In the genomic region with DNA sequence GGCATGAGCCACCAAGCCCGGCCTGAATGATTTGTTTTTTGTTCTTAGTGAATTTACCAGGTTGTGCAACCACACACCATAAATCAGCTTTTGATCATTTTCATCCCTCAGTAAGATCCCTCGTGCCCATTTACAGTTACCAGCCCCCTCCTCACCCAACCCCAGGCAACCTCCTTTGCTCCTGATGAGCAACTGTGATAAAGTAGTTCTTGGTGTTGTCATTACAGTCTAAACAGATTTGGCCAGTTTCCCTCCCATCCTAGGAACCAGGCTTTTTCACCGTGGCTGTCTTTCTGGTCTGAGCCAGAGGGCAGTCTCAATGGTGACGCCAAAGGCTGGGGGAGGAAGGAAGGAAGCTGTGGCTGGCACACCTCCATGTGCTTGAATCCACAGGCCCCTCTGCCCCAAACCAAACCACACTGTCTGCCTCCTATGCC, we compare ENCODE assay signal across 9 cellular contexts.
A peak's percentile ranks its signal among the peaks of the same experiment; 100 is the strongest.
DNase-seq lines count a peak whose midpoint lies in the region; ATAC-seq, FAIRE-seq and TF ChIP-seq lines count a peak whose summit lies in the region.
"Had no signal": no experiment of that assay in that cellular context is flagged by ENCODE, and none has a peak within 500 bp of the region (broad histone marks: within the 10 kb centered on the region; RNA-seq: fewer than 3 reads in every experiment).

No MANE protein-coding gene starts in this region.

- no peak overlapping the region for H2BK5ac ChIP-seq in H1 (ENCODE audit: low read depth, low read length)

- ATAC-seq in HG02571 (IDR thresholded peaks at IDR 0.05; ENCODE audit: unreplicated experiment): no peak

- no peak overlapping the region for H2BK120ac ChIP-seq in H1 (replicated peaks; ENCODE audit: low read depth, low read length)

- H3K4me1 ChIP-seq in HEK293 (ENCODE audit: control insufficient read depth, insufficient read depth, low read length) (no peaks in the 10 kb centered on the region), H1 (replicated peaks in 1 of 4; ENCODE audit: control insufficient read depth in 3 of 4, insufficient read depth in 4 of 4, low read length in 3 of 4) (peaks cover 0 to 11% (median 4%) of the 10 kb centered on the region in 4 experiments; a peak in 2 of 7 replicates), skeletal muscle satellite cell (ENCODE audit: control insufficient read depth, insufficient read depth, low read length) (peaks cover 65% of the 10 kb centered on the region)

- in situ Hi-C loops in GM13977 (cut with MboI; ENCODE audit: low pct_unique_long_range_greater_than_20kb, low sequenced_read_pairs, unreplicated experiment): no loop called here

- H3K27ac ChIP-seq in HEK293 (ENCODE audit: extremely low read depth, low read depth, low read length) (no peak overlapping the region), H1 (ENCODE audit: low read depth, low read length) (no peak overlapping the region)

- no peaks in the 10 kb centered on the region for H3K23me2 ChIP-seq in H1 (ENCODE audit: low read depth, low read length)

- no peak overlapping the region; the same call in 1 of the 2 replicates for H2AK5ac ChIP-seq in H1 (ENCODE audit: low read depth, low read length)

- H4K8ac ChIP-seq in H1 (ENCODE audit: extremely low read depth, insufficient read depth, low read length): no peak overlapping the region

- no peak overlapping the region for H3K23ac ChIP-seq in H1 (ENCODE audit: insufficient read length)

- H2BK15ac ChIP-seq in H1 (ENCODE audit: low read length): no peak overlapping the region

- no peak overlapping the region for H2AFZ ChIP-seq in H1 (ENCODE audit: low read length)

- no peak overlapping the region; the same call in 1 of the 2 replicates for H2BK12ac ChIP-seq in H1 (ENCODE audit: low read depth, low read length)

- H3K79me2 ChIP-seq in H1 (ENCODE audit: control insufficient read depth in 1 of 2, insufficient read depth in 2 of 2, low read length in 2 of 2): no peaks in the 10 kb centered on the region

- no peak for TF ChIP-seq POLR2A in H1 (IDR thresholded peaks at IDR 0.05; ENCODE audit: control extremely low read depth in 1 of 2, low read depth in 2 of 2, low read length in 2 of 2)

- DNase-seq in H1 (ENCODE audit: low read depth in 1 of 2, low spot score in 2 of 2) (no peak), cerebellum (ENCODE audit: low spot score) (no peak), GM13977 (ENCODE audit: low spot score) (no peak)
- no peak for DNase-seq in activated T-helper 2 cell treated with anti-CD3 and anti-CD28 coated beads, Interferon-gamma antibody, Interleukin-2, Interleukin-4, amounts not matched to agents 10 μg/mL and 5 μg/mL and 100 μg/mL, durations not matched to agents 14 hours and 24 hours and 36 hours (ENCODE audit: low spot score)
- DNase-seq: SHP77 treated with DMSO at 0.1 percent for 48 hours had no signal

- H3K9me3 ChIP-seq in HEK293 (ENCODE audit: control insufficient read depth, insufficient read depth, low read depth, low read length) (no peaks in the 10 kb centered on the region), H1 (ENCODE audit: insufficient read depth in 2 of 2, low read depth in 1 of 2, low read length in 1 of 2) (no peaks in the 10 kb centered on the region), skeletal muscle satellite cell (replicated peaks; ENCODE audit: low read length) (no peaks in the 10 kb centered on the region)

- H3K4me2 ChIP-seq in H1 (ENCODE audit: insufficient read depth in 1 of 2, low read depth in 2 of 2, low read length in 2 of 2): no peak overlapping the region
- peak overlapping the region; percentile 29 for H3K4me2 ChIP-seq in skeletal muscle satellite cell (ENCODE audit: low read length)

- H3K27me3 Mint-ChIP-seq in T-helper 1 cell treated with Interleukin-12 subunit alpha and Interleukin-12 subunit beta and Interleukin-4 antibody, amounts not matched to agents 30 μg/mL and 1 μg/mL, for 36 hours (ENCODE audit: low read depth): no peaks in the 10 kb centered on the region
- no peaks in the 10 kb centered on the region for H3K27me3 Mint-ChIP-seq in activated T-helper 2 cell treated with anti-CD3 and anti-CD28 coated beads, Interferon-gamma antibody, Interleukin-2, Interleukin-4, amounts not matched to agents 10 μg/mL and 5 μg/mL and 100 μg/mL, durations not matched to agents 14 hours and 24 hours and 36 hours (ENCODE audit: low read depth)

- H3K9ac ChIP-seq in H1 (replicated peaks in 1 of 4; ENCODE audit: extremely low read depth in 1 of 4, low read depth in 3 of 4, low read length in 3 of 4) (no peak overlapping the region), skeletal muscle satellite cell (ENCODE audit: low read depth, low read length) (peak overlapping the region; percentile 27)

- intact Hi-C loops in activated T-helper 2 cell treated with anti-CD3 and anti-CD28 coated beads, Interferon-gamma antibody, Interleukin-2, Interleukin-4, amounts not matched to agents 10 μg/mL and 5 μg/mL and 100 μg/mL, durations not matched to agents 14 hours and 24 hours and 36 hours (cut with micrococcal nuclease): loop anchor here (1.0 kb wide), 1 partner anchor 21 kb away; no protein-coding TSS in a partner anchor

- H3K18ac ChIP-seq in H1 (ENCODE audit: extremely low read depth, low read length): peak overlapping the region; percentile 54; the same call in 1 of the 2 replicates

- no peak overlapping the region for H3K14ac ChIP-seq in H1 (ENCODE audit: insufficient read length)

- no peak overlapping the region for H3K4ac ChIP-seq in H1 (replicated peaks; ENCODE audit: insufficient read length, low read depth, low read length)

- no peaks in the 10 kb centered on the region for H3K36me3 ChIP-seq in HEK293 (ENCODE audit: control insufficient read depth in 2 of 2, insufficient read depth in 1 of 2, low read length in 2 of 2)
- no peaks in the 10 kb centered on the region for H3K36me3 ChIP-seq in H1 (ENCODE audit: control insufficient read depth in 2 of 4, insufficient read depth in 4 of 4, low read length in 3 of 4)
- H3K36me3 ChIP-seq in skeletal muscle satellite cell (ENCODE audit: insufficient read depth, low read length): no peaks in the 10 kb centered on the region

- H3K4me3 Mint-ChIP-seq in T-helper 1 cell treated with Interleukin-12 subunit alpha and Interleukin-12 subunit beta and Interleukin-4 antibody, amounts not matched to agents 30 μg/mL and 1 μg/mL, for 36 hours: no peak overlapping the region
- H3K4me3 Mint-ChIP-seq in activated T-helper 2 cell treated with anti-CD3 and anti-CD28 coated beads, Interferon-gamma antibody, Interleukin-2, Interleukin-4, amounts not matched to agents 10 μg/mL and 5 μg/mL and 100 μg/mL, durations not matched to agents 14 hours and 24 hours and 36 hours (ENCODE audit: low read depth): no peak overlapping the region

- no peaks in the 10 kb centered on the region for H3K36me3 Mint-ChIP-seq in T-helper 1 cell treated with Interleukin-12 subunit alpha and Interleukin-12 subunit beta and Interleukin-4 antibody, amounts not matched to agents 30 μg/mL and 1 μg/mL, for 36 hours (ENCODE audit: low read depth)
- no peaks in the 10 kb centered on the region for H3K36me3 Mint-ChIP-seq in activated T-helper 2 cell treated with anti-CD3 and anti-CD28 coated beads, Interferon-gamma antibody, Interleukin-2, Interleukin-4, amounts not matched to agents 10 μg/mL and 5 μg/mL and 100 μg/mL, durations not matched to agents 14 hours and 24 hours and 36 hours (ENCODE audit: low read depth)

- no peak overlapping the region for H4K91ac ChIP-seq in H1 (replicated peaks; ENCODE audit: insufficient read length, low read length)

- TF ChIP-seq RAD21 in H1 (IDR thresholded peaks at IDR 0.05 in 1 of 2, conservative IDR thresholded peaks at IDR 0.05 in 1 of 2; ENCODE audit: low read depth in 2 of 2, low read length in 2 of 2): no peak

- H3K4me3 ChIP-seq in HEK293 (ENCODE audit: low read depth, low read length) (no peak overlapping the region), H1 (ENCODE audit: extremely low read depth in 1 of 4, insufficient read depth in 2 of 4, low read depth in 3 of 4, low read length in 4 of 4) (no peak overlapping the region), skeletal muscle satellite cell (ENCODE audit: low read length) (no peak overlapping the region)

- peak overlapping the region; percentile 64 for H3K27ac Mint-ChIP-seq in T-helper 1 cell treated with Interleukin-12 subunit alpha and Interleukin-12 subunit beta and Interleukin-4 antibody, amounts not matched to agents 30 μg/mL and 1 μg/mL, for 36 hours
- no peak overlapping the region for H3K27ac Mint-ChIP-seq in activated T-helper 2 cell treated with anti-CD3 and anti-CD28 coated beads, Interferon-gamma antibody, Interleukin-2, Interleukin-4, amounts not matched to agents 10 μg/mL and 5 μg/mL and 100 μg/mL, durations not matched to agents 14 hours and 24 hours and 36 hours

- H3K27me3 ChIP-seq in H1 (replicated peaks in 1 of 4; ENCODE audit: control insufficient read depth in 3 of 4, extremely low read depth in 1 of 4, insufficient read depth in 3 of 4, low read length in 3 of 4) (peaks cover 0 to 1% (median 0%) of the 10 kb centered on the region in 4 experiments; a peak in 1 of 7 replicates), skeletal muscle satellite cell (ENCODE audit: control insufficient read depth, insufficient read depth, low read length) (no peaks in the 10 kb centered on the region)

- H3K4me1 Mint-ChIP-seq in T-helper 1 cell treated with Interleukin-12 subunit alpha and Interleukin-12 subunit beta and Interleukin-4 antibody, amounts not matched to agents 30 μg/mL and 1 μg/mL, for 36 hours (ENCODE audit: low read depth): peaks cover 16% of the 10 kb centered on the region
- peaks cover 24% of the 10 kb centered on the region for H3K4me1 Mint-ChIP-seq in activated T-helper 2 cell treated with anti-CD3 and anti-CD28 coated beads, Interferon-gamma antibody, Interleukin-2, Interleukin-4, amounts not matched to agents 10 μg/mL and 5 μg/mL and 100 μg/mL, durations not matched to agents 14 hours and 24 hours and 36 hours (ENCODE audit: low read depth)

- no peak overlapping the region for H3K56ac ChIP-seq in H1 (replicated peaks; ENCODE audit: insufficient read length, low read depth, low read length)

- 94% methylated on average over 4 of the region's 4 CpGs; no CpG with 5 or more reads in 1 of the 2 experiments for WGBS in H1 (ENCODE audit: extremely low coverage in 1 of 2, insufficient coverage in 1 of 2, insufficient read length in 1 of 2, insufficient replicate concordance in 2 of 2, low coverage in 1 of 2, low lambda C conversion rate in 2 of 2, missing lambda C conversion rate in 1 of 2), 2 experiments

- no peaks in the 10 kb centered on the region for H3K79me1 ChIP-seq in H1 (ENCODE audit: low read depth, low read length)

- no peak overlapping the region for H2BK20ac ChIP-seq in H1 (ENCODE audit: low read length)

- POLR2A ChIA-PET in HEK293 (lab: Yijun Ruan, JAX) (no interaction called here), H1 (lab: Charles Lee; ENCODE audit: partially characterized antibody) (interaction anchor here (0.7 kb wide), 1 partner anchor 97 kb away, joined by 3 read pairs; no protein-coding TSS in a partner anchor)

- no peak overlapping the region for H4K5ac ChIP-seq in H1 (ENCODE audit: insufficient read length, low read depth, low read length)

- no peaks in the 10 kb centered on the region for H4K20me1 ChIP-seq in H1 (replicated peaks in 1 of 2; ENCODE audit: control insufficient read depth in 1 of 2, insufficient read depth in 2 of 2, low read length in 2 of 2)

- TF ChIP-seq EP300 in H1 (IDR thresholded peaks at IDR 0.05; ENCODE audit: borderline replicate concordance in 1 of 2, low read depth in 2 of 2, low read length in 2 of 2): no peak

- CTCF ChIA-PET in HEK293 (lab: Yijun Ruan, JAX): no interaction called here
- CTCF ChIA-PET in H1 (lab: Charles Lee; ENCODE audit: partially characterized antibody): no interaction called here

- peaks cover 9% of the 10 kb centered on the region for H3K9me3 Mint-ChIP-seq in T-helper 1 cell treated with Interleukin-12 subunit alpha and Interleukin-12 subunit beta and Interleukin-4 antibody, amounts not matched to agents 30 μg/mL and 1 μg/mL, for 36 hours
- H3K9me3 Mint-ChIP-seq in activated T-helper 2 cell treated with anti-CD3 and anti-CD28 coated beads, Interferon-gamma antibody, Interleukin-2, Interleukin-4, amounts not matched to agents 10 μg/mL and 5 μg/mL and 100 μg/mL, durations not matched to agents 14 hours and 24 hours and 36 hours: no peaks in the 10 kb centered on the region

- TF ChIP-seq CTCF in HEK293 (tag by site-specific recombination; IDR thresholded peaks at IDR 0.05) (no peak), H1 (IDR thresholded peaks at IDR 0.05; ENCODE audit: control extremely low read depth in 1 of 3, insufficient read depth in 1 of 3, low read depth in 1 of 3, low read length in 3 of 3) (no peak), GM13977 (IDR thresholded peaks at IDR 0.05; ENCODE audit: extremely low read depth, insufficient read depth, missing control alignments) (no peak)

- no peak for FAIRE-seq in H1 (lab: Jason Lieb, UNC)
